In genomic region chr19:11265177-11265784, GRCh38 we compare ENCODE assay signal across 17 cellular contexts. TPM values are rescaled to one million over a fixed set of nuclear protein-coding genes. Genes with fewer than 3 reads are reported as not detected.
DNase-seq lines count a peak whose midpoint lies in the region; ATAC-seq, FAIRE-seq and TF ChIP-seq lines count a peak whose summit lies in the region.
"Had no signal": no experiment of that assay in that cellular context is flagged by ENCODE, and none has a peak within 500 bp of the region (broad histone marks: within the 10 kb centered on the region; RNA-seq: fewer than 3 reads in every experiment).

No MANE protein-coding gene starts in this region.

- POLR2A ChIA-PET in endothelial cell of umbilical vein (lab: Charles Lee): no interaction called here

- WGBS in GM23248 (ENCODE audit: low coverage in 1 of 2, low lambda C conversion rate in 2 of 2, missing lambda C conversion rate in 2 of 2), 2 experiments: 84 to 87% methylated on average over 6 of the region's 6 CpGs

- no peaks in the 10 kb centered on the region for H4K20me1 ChIP-seq in endothelial cell of umbilical vein (replicated peaks; ENCODE audit: control insufficient read depth, extremely low read depth, insufficient read depth, low read length)
- no peaks in the 10 kb centered on the region for H4K20me1 ChIP-seq in GM23248 (ENCODE audit: insufficient read depth)

- DNase-seq in left ventricle myocardium inferior (no peak), left ventricle myocardium superior (no peak), endothelial cell of umbilical vein (ENCODE audit: low read depth, low spot score) (no peak), nephron progenitor cell (no peak), upper lobe of right lung (no peak), GM23248 (no peak)
- DNase-seq: activated CD4-positive, alpha-beta T cell treated with anti-CD3 and anti-CD28 coated beads, Interleukin-2, amount 10 ng/mL, durations not matched to agents 24 days and 14 days; aorta; KBM-7; kidney; T-helper 17 cell had no signal

- dilution Hi-C loops in endothelial cell of umbilical vein (cut with MboI; ENCODE audit: extremely low pct_ligation_motif_present, low sequenced_read_pairs): no loop called here

- peak; percentile 69 for FAIRE-seq in endothelial cell of umbilical vein (lab: Jason Lieb, UNC)
- FAIRE-seq: GM18507, kidney had no signal

- no peak overlapping the region for H3K4me2 ChIP-seq in endothelial cell of umbilical vein (ENCODE audit: insufficient read depth, low read length)
- no peak overlapping the region for H3K4me2 ChIP-seq in GM23248 (ENCODE audit: unreplicated experiment)

- H3K4me1 ChIP-seq in left ventricle myocardium inferior: peaks cover 70% of the 10 kb centered on the region
- peaks cover 44% of the 10 kb centered on the region for H3K4me1 ChIP-seq in endothelial cell of umbilical vein (ENCODE audit: control insufficient read depth, extremely low read depth, insufficient read depth, low read length)
- peaks cover 27% of the 10 kb centered on the region for H3K4me1 ChIP-seq in upper lobe of right lung
- peaks cover 6% of the 10 kb centered on the region; the same call in 1 of the 2 replicates for H3K4me1 ChIP-seq in GM23248 (ENCODE audit: insufficient read depth)

- H2AFZ ChIP-seq in endothelial cell of umbilical vein (ENCODE audit: low read depth, low read length): peak overlapping the region; percentile 4
- no peak overlapping the region for H2AFZ ChIP-seq in GM23248

- H3K4me3 Mint-ChIP-seq in nephron progenitor cell: peak overlapping the region; percentile 35
- H3K4me3 Mint-ChIP-seq: activated CD4-positive, alpha-beta T cell treated with anti-CD3 and anti-CD28 coated beads, Interleukin-2, amount 10 ng/mL, durations not matched to agents 24 days and 14 days; T-helper 17 cell had no signal

- BruUV-seq in endothelial cell of umbilical vein (replicated peaks; lab: Mats Ljungman, UMichigan): no TSS peak

- CTCF ChIA-PET in endothelial cell of umbilical vein (lab: Charles Lee): interaction anchor here (1.0 to 3.1 kb wide), 7 partner anchors 9 to 116 kb away, joined by 4 to 19 read pairs (median 8); no protein-coding TSS in a partner anchor

- in situ Hi-C loops in GM23248 (cut with MboI): no loop called here

- H3F3A ChIP-seq in GM23248 (ENCODE audit: insufficient read depth): no peaks in the 10 kb centered on the region

- no peaks in the 10 kb centered on the region for H3K36me3 ChIP-seq in left ventricle myocardium inferior
- no peaks in the 10 kb centered on the region for H3K36me3 ChIP-seq in endothelial cell of umbilical vein (ENCODE audit: control insufficient read depth in 2 of 2, extremely low read depth in 1 of 2, insufficient read depth in 2 of 2, low read length in 2 of 2)
- no peaks in the 10 kb centered on the region for H3K36me3 ChIP-seq in upper lobe of right lung
- H3K36me3 ChIP-seq in GM23248 (ENCODE audit: low read depth): no peaks in the 10 kb centered on the region

- no peaks in the 10 kb centered on the region for H3K9me1 ChIP-seq in endothelial cell of umbilical vein (replicated peaks; ENCODE audit: control insufficient read depth, extremely low read depth, insufficient read depth, low read length)

- H3K9me2 ChIP-seq in GM23248 (ENCODE audit: insufficient read depth): no peaks in the 10 kb centered on the region

- peaks cover 38% of the 10 kb centered on the region for H3K4me1 Mint-ChIP-seq in nephron progenitor cell

- ATAC-seq in left ventricle myocardium superior (no peak), upper lobe of right lung (no peak), HG02840 (IDR thresholded peaks at IDR 0.05; ENCODE audit: low FRiP score, unreplicated experiment) (no peak), HG03442 (IDR thresholded peaks at IDR 0.05; ENCODE audit: unreplicated experiment) (no peak)
- ATAC-seq: T-helper 17 cell had no signal

- TF ChIP-seq POLR2A in endothelial cell of umbilical vein (IDR thresholded peaks at IDR 0.05; ENCODE audit: low read depth, low read length): no peak

- intact Hi-C loops in left ventricle myocardium inferior (cut with micrococcal nuclease): no loop called here
- intact Hi-C loops in left ventricle myocardium superior (cut with micrococcal nuclease): no loop called here
- intact Hi-C loops in endothelial cell of umbilical vein (cut with micrococcal nuclease): no loop called here
- intact Hi-C loops in upper lobe of right lung (cut with DNase I): no loop called here

- H3K27ac Mint-ChIP-seq in nephron progenitor cell: peak overlapping the region; percentile 52
- H3K27ac Mint-ChIP-seq: activated CD4-positive, alpha-beta T cell treated with anti-CD3 and anti-CD28 coated beads, Interleukin-2, amount 10 ng/mL, durations not matched to agents 24 days and 14 days; T-helper 17 cell had no signal

- H3K36me3 Mint-ChIP-seq in nephron progenitor cell (ENCODE audit: low read depth): no peaks in the 10 kb centered on the region

- peaks cover 10% of the 10 kb centered on the region for H3K27me3 Mint-ChIP-seq in nephron progenitor cell (ENCODE audit: low read depth, poor library complexity)

- H3K9ac ChIP-seq in endothelial cell of umbilical vein (replicated peaks; ENCODE audit: extremely low read depth, insufficient read depth, low read length): no peak overlapping the region
- H3K9ac ChIP-seq in GM23248: no peak overlapping the region

- H3K9me3 ChIP-seq in left ventricle myocardium inferior (replicated peaks): no peaks in the 10 kb centered on the region
- H3K9me3 ChIP-seq in endothelial cell of umbilical vein (replicated peaks; ENCODE audit: control insufficient read depth, insufficient read depth, low read length): no peaks in the 10 kb centered on the region
- no peaks in the 10 kb centered on the region for H3K9me3 ChIP-seq in upper lobe of right lung
- H3K9me3 ChIP-seq in GM23248 (ENCODE audit: low read depth): no peaks in the 10 kb centered on the region

- H3K27ac ChIP-seq in left ventricle myocardium inferior (replicated peaks) (peak overlapping the region; percentile 96), endothelial cell of umbilical vein (ENCODE audit: insufficient read depth, low read depth, low read length) (peak overlapping the region; percentile 64), upper lobe of right lung (peak overlapping the region; percentile 20), GM23248 (no peak overlapping the region)

- H3K9me3 Mint-ChIP-seq in nephron progenitor cell: no peaks in the 10 kb centered on the region
- H3K9me3 Mint-ChIP-seq: activated CD4-positive, alpha-beta T cell treated with anti-CD3 and anti-CD28 coated beads, Interleukin-2, amount 10 ng/mL, durations not matched to agents 24 days and 14 days had no signal

- peaks cover 17% of the 10 kb centered on the region for H3K79me2 ChIP-seq in endothelial cell of umbilical vein (ENCODE audit: control insufficient read depth, insufficient read depth, low read length)
- no peaks in the 10 kb centered on the region for H3K79me2 ChIP-seq in GM23248 (ENCODE audit: insufficient read depth)

- H3K4me3 ChIP-seq in left ventricle myocardium inferior (no peak overlapping the region), endothelial cell of umbilical vein (replicated peaks in 1 of 3; ENCODE audit: insufficient read depth in 1 of 3, low read depth in 1 of 3, low read length in 3 of 3) (no peak overlapping the region), upper lobe of right lung (no peak overlapping the region), GM23248 (no peak overlapping the region)

- no peaks in the 10 kb centered on the region for H3K27me3 ChIP-seq in left ventricle myocardium inferior (ENCODE audit: low read depth)
- H3K27me3 ChIP-seq in endothelial cell of umbilical vein (ENCODE audit: control insufficient read depth in 2 of 2, insufficient read depth in 2 of 2, low read length in 2 of 2): no peaks in the 10 kb centered on the region
- no peaks in the 10 kb centered on the region for H3K27me3 ChIP-seq in upper lobe of right lung
- H3K27me3 ChIP-seq in GM23248 (replicated peaks; ENCODE audit: insufficient read depth): no peaks in the 10 kb centered on the region

- TF ChIP-seq CTCF in left ventricle myocardium inferior (IDR thresholded peaks at IDR 0.05; ENCODE audit: borderline replicate concordance) (no peak), endothelial cell of umbilical vein (IDR thresholded peaks at IDR 0.05; ENCODE audit: extremely low read depth in 1 of 2, insufficient read depth in 1 of 2, low read depth in 1 of 2, low read length in 2 of 2) (no peak), nephron progenitor cell (IDR thresholded peaks at IDR 0.05) (no peak), upper lobe of right lung (IDR thresholded peaks at IDR 0.05) (no peak)

RNA-seq across cellular contexts. Expression of gene DOCK6, which starts 3.0 kb away (rescaled TPM):
- total RNA-seq in left ventricle myocardium inferior (43.2 TPM), left ventricle myocardium superior (39.6 TPM), endothelial cell of umbilical vein (334 and 353 TPM in 2 replicates), upper lobe of right lung (138 TPM)
- polyA plus RNA-seq in endothelial cell of umbilical vein (126 and 154 TPM in 2 replicates), GM23248 (2016; fragmentation: Nextera tagmentation; extraction: Ambion mirVana) (11.8 and 17.7 TPM in 2 replicates)
- polyA plus RNA-seq in endothelial cell of umbilical vein (2011; cell fraction: cytosol; rRNA removed): 96.5 and 102 TPM in 2 replicates
- 438 and 513 TPM in 2 replicates for polyA plus RNA-seq in endothelial cell of umbilical vein (2011; cell fraction: nucleus; rRNA removed)
- 107 and 122 TPM in 2 replicates for polyA plus RNA-seq in endothelial cell of umbilical vein (2012)
- 111 and 141 TPM in 2 replicates for polyA minus RNA-seq in endothelial cell of umbilical vein
- polyA minus RNA-seq in endothelial cell of umbilical vein (2011; cell fraction: cytosol; rRNA and poly(A)+ RNA removed): 6.6 TPM
- 142 and 193 TPM in 2 replicates for polyA minus RNA-seq in endothelial cell of umbilical vein (2011; cell fraction: nucleus; rRNA and poly(A)+ RNA removed)
- 10.7 and 13.9 TPM in 2 replicates for total RNA-seq in GM23248 (2014; rRNA removed; shearing (Covaris generic))
- polyA plus RNA-seq: neural cell had no signal

RNA-seq across cellular contexts. Expression of gene ANGPTL8, which starts 25.9 kb away (rescaled TPM):
- total RNA-seq in left ventricle myocardium inferior (not detected), left ventricle myocardium superior (not detected), endothelial cell of umbilical vein (not detected in 2 replicates), upper lobe of right lung (not detected)
- polyA plus RNA-seq in endothelial cell of umbilical vein (not detected in 2 replicates), GM23248 (2016; fragmentation: Nextera tagmentation; extraction: Ambion mirVana) (not detected in 2 replicates)
- not detected in 2 replicates for polyA plus RNA-seq in endothelial cell of umbilical vein (2011; cell fraction: cytosol; rRNA removed)
- not detected in 2 replicates for polyA plus RNA-seq in endothelial cell of umbilical vein (2011; cell fraction: nucleus; rRNA removed)
- polyA plus RNA-seq in endothelial cell of umbilical vein (2012): not detected in 2 replicates
- polyA minus RNA-seq in endothelial cell of umbilical vein: not detected in 2 replicates
- not detected for polyA minus RNA-seq in endothelial cell of umbilical vein (2011; cell fraction: cytosol; rRNA and poly(A)+ RNA removed)
- not detected in 2 replicates for polyA minus RNA-seq in endothelial cell of umbilical vein (2011; cell fraction: nucleus; rRNA and poly(A)+ RNA removed)
- total RNA-seq in GM23248 (2014; rRNA removed; shearing (Covaris generic)): 1.7 TPM in 1 of 2 replicates, not detected in the other
- total RNA-seq: activated CD4-positive, alpha-beta T cell treated with anti-CD3 and anti-CD28 coated beads, Interleukin-2, amount 10 ng/mL, durations not matched to agents 24 days and 14 days; aorta; T-helper 17 cell had no signal
- polyA plus RNA-seq: AG04450, neural cell had no signal

RNA-seq across cellular contexts. Expression of gene TSPAN16, which starts 30.7 kb away (rescaled TPM):
- total RNA-seq in left ventricle myocardium inferior: not detected
- not detected for total RNA-seq in left ventricle myocardium superior
- total RNA-seq in endothelial cell of umbilical vein: not detected in 2 replicates
- polyA plus RNA-seq in endothelial cell of umbilical vein: not detected in 2 replicates
- not detected in 2 replicates for polyA plus RNA-seq in endothelial cell of umbilical vein (2011; cell fraction: cytosol; rRNA removed)
- not detected in 2 replicates for polyA plus RNA-seq in endothelial cell of umbilical vein (2011; cell fraction: nucleus; rRNA removed)
- polyA plus RNA-seq in endothelial cell of umbilical vein (2012): not detected in 2 replicates
- polyA minus RNA-seq in endothelial cell of umbilical vein: not detected in 2 replicates
- not detected for polyA minus RNA-seq in endothelial cell of umbilical vein (2011; cell fraction: cytosol; rRNA and poly(A)+ RNA removed)
- polyA minus RNA-seq in endothelial cell of umbilical vein (2011; cell fraction: nucleus; rRNA and poly(A)+ RNA removed): not detected in 2 replicates
- total RNA-seq in upper lobe of right lung: not detected
- not detected in 2 replicates for total RNA-seq in GM23248 (2014; rRNA removed; shearing (Covaris generic))
- not detected in 2 replicates for polyA plus RNA-seq in GM23248 (2016; fragmentation: Nextera tagmentation; extraction: Ambion mirVana)
- total RNA-seq: activated CD4-positive, alpha-beta T cell treated with anti-CD3 and anti-CD28 coated beads, Interleukin-2, amount 10 ng/mL, durations not matched to agents 24 days and 14 days; aorta; kidney; subcutaneous adipose tissue; T-helper 17 cell had no signal
- polyA plus RNA-seq: AG04450, aorta, neural cell had no signal
